31 cellular contexts compared by ENCODE assay signal in the genomic region with DNA sequence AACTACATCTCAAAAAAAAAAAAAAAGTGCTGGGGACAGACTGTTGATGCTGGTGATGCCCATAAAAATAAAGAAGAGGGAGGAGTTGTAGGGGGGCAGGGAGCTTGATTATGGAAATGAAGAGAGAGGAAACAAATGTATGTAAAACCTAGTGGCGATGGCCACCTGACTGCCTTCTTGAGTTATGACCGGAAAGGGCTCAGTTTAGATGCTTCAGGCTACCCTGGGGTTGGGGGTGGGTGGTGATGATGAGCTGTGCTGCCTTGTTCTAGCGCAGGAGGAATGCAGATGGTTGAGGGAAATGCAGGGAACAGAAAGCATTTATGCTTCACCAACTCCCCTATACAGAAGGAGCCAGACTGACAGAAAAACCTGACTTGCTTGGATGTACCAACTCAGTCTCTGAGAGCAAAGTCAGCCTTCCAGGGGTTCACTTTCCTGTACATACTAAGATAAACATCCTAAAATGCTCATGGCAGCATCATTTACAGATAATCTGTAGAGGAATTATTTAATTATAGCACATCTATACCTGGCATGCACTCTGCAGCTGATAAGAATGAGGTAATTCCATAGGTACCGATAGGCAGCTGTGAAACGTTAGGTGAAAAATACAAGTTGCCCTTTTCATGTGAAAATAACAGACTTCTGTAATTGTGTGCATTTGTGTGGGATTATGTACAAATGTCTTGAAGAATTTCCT. TPM values are rescaled to one million over a fixed set of nuclear protein-coding genes. Genes with fewer than 3 reads are reported as not detected.
DNase-seq lines count a peak whose midpoint lies in the region; ATAC-seq, FAIRE-seq and TF ChIP-seq lines count a peak whose summit lies in the region.
"Had no signal": no experiment of that assay in that cellular context is flagged by ENCODE, and none has a peak within 500 bp of the region (broad histone marks: within the 10 kb centered on the region; RNA-seq: fewer than 3 reads in every experiment).

No MANE protein-coding gene starts in this region.

- POLR2A ChIA-PET in Panc1 (lab: Charles Lee) = no interaction called here

- no peak overlapping the region for H3K4me3 Mint-ChIP-seq in nephron progenitor cell
- no peak overlapping the region for H3K4me3 Mint-ChIP-seq in activated T-cell treated with anti-CD3 and anti-CD28 coated beads, Interleukin-2, amount 50 U/mL, for 4 hours
- H3K4me3 Mint-ChIP-seq: activated naive CD4-positive, alpha-beta T cell treated with anti-CD3 and anti-CD28 coated beads, Interleukin-2, amount 10 ng/mL, durations not matched to agents 7 days and 5 days; dendritic cell treated with granulocyte-macrophage colony-stimulating factor and Interleukin-4, amounts not matched to agents 40 ng/mL and 50 ng/mL, for 4 days; naive thymus-derived CD4-positive, alpha-beta T cell had no signal

- TF ChIP-seq CTCF in Panc1 (IDR thresholded peaks at IDR 0.05) (no peak), nephron progenitor cell (IDR thresholded peaks at IDR 0.05) (no peak)

- peak overlapping the region in 10 of 11 experiments; percentile 32 to 98 (median 84); a peak in 20 of 22 replicates for H3K4me2 ChIP-seq in BLaER1 treated with 17β-estradiol and CSF1 and Interleukin-3, amounts not matched to agents 10 nM and 100 nM

- peaks cover 58 to 85% (median 64%) of the 10 kb centered on the region in 10 experiments for H3K4me1 ChIP-seq in BLaER1 treated with 17β-estradiol and CSF1 and Interleukin-3, amounts not matched to agents 10 nM and 100 nM
- peaks cover 27% of the 10 kb centered on the region for H3K4me1 ChIP-seq in Panc1 (ENCODE audit: control insufficient read depth, insufficient read depth, low read length)

- no peak for DNase-seq in HTR-8/SVneo (ENCODE audit: insufficient read length, low spot score)
- DNase-seq in Panc1 (ENCODE audit: low read depth, low spot score) = no peak
- DNase-seq in nephron progenitor cell = no peak
- DNase-seq in T-helper 1 cell = no peak
- no peak for DNase-seq in NOMO-1 treated with DMSO at 0.1 percent for 48 hours (lab: John Stamatoyannopoulos, UW; ENCODE audit: unreplicated experiment)
- no peak for DNase-seq in activated T-cell treated with anti-CD3 and anti-CD28 coated beads, Interleukin-2, amount 50 U/mL, for 4 hours
- DNase-seq: ACHN; activated CD4-positive, alpha-beta T cell treated with anti-CD3 and anti-CD28 coated beads, Interleukin-2, amount 50 U/mL, for 48 hours; activated CD8-positive, alpha-beta memory T cell treated with anti-CD3 and anti-CD28 coated beads, Interleukin-2, amount 50 U/mL, for 4 hours; activated naive CD4-positive, alpha-beta T cell treated with anti-CD3 and anti-CD28 coated beads, Interleukin-2, amount 10 ng/mL, durations not matched to agents 7 days and 5 days; BE2C; COR-L47; head of caudate nucleus; naive thymus-derived CD4-positive, alpha-beta T cell; NCI-H1105; NCI-H2029; NCI-H69; occipital lobe; stimulated activated CD4-positive, alpha-beta T cell treated with anti-CD3 and anti-CD28 coated beads, Interleukin-4, amount 100 ng/mL, for 24 hours had no signal

- no peaks in the 10 kb centered on the region for H3K27me3 ChIP-seq in BLaER1 treated with 17β-estradiol and CSF1 and Interleukin-3, amounts not matched to agents 10 nM and 100 nM
- H3K27me3 ChIP-seq in Panc1 (ENCODE audit: control insufficient read depth, insufficient read depth, low read length) = no peaks in the 10 kb centered on the region
- H3K27me3 ChIP-seq: BE2C, SJSA1, tibial nerve had no signal

- no peaks in the 10 kb centered on the region for H3K9me3 ChIP-seq in BLaER1 treated with 17β-estradiol and CSF1 and Interleukin-3, amounts not matched to agents 10 nM and 100 nM (replicated peaks in 1 of 11)
- no peaks in the 10 kb centered on the region for H3K9me3 ChIP-seq in Panc1 (ENCODE audit: control insufficient read depth, insufficient read depth, low read depth, low read length)
- H3K9me3 ChIP-seq: BE2C, SJSA1, tibial nerve had no signal

- H3K36me3 ChIP-seq in BLaER1 treated with 17β-estradiol and CSF1 and Interleukin-3, amounts not matched to agents 10 nM and 100 nM = no peaks in the 10 kb centered on the region
- no peaks in the 10 kb centered on the region for H3K36me3 ChIP-seq in Panc1 (ENCODE audit: control insufficient read depth, insufficient read depth, low read length)
- H3K36me3 ChIP-seq: BE2C, SJSA1, tibial nerve had no signal

- FAIRE-seq in HTR-8/SVneo (lab: Jason Lieb, UNC) = peak; percentile 9
- FAIRE-seq: G401.6, keratinocyte, TTC549 had no signal

- H3K4me1 Mint-ChIP-seq in nephron progenitor cell = peaks cover 49% of the 10 kb centered on the region
- H3K4me1 Mint-ChIP-seq in activated T-cell treated with anti-CD3 and anti-CD28 coated beads, Interleukin-2, amount 50 U/mL, for 4 hours (ENCODE audit: low read depth) = peaks cover 14% of the 10 kb centered on the region

- no peaks in the 10 kb centered on the region for H3K36me3 Mint-ChIP-seq in nephron progenitor cell (ENCODE audit: low read depth)
- no peaks in the 10 kb centered on the region for H3K36me3 Mint-ChIP-seq in activated T-cell treated with anti-CD3 and anti-CD28 coated beads, Interleukin-2, amount 50 U/mL, for 4 hours (ENCODE audit: insufficient read depth)
- H3K36me3 Mint-ChIP-seq: activated naive CD4-positive, alpha-beta T cell treated with anti-CD3 and anti-CD28 coated beads, Interleukin-2, amount 10 ng/mL, durations not matched to agents 7 days and 5 days; brain; naive thymus-derived CD4-positive, alpha-beta T cell had no signal

- no peak for ATAC-seq in Panc1
- ATAC-seq in GM19463 (IDR thresholded peaks at IDR 0.05; ENCODE audit: unreplicated experiment) = no peak
- no peak for ATAC-seq in activated T-cell treated with anti-CD3 and anti-CD28 coated beads, Interleukin-2, amount 50 U/mL, for 4 hours
- ATAC-seq: activated CD4-positive, CD25-positive, alpha-beta regulatory T cell treated with anti-CD3 and anti-CD28 coated beads, Interleukin-2, amount 50 U/mL, for 24 hours; esophagus mucosa; HCT116; naive thymus-derived CD4-positive, alpha-beta T cell had no signal

- peak overlapping the region in 4 of 11 experiments; percentile 15 to 89 (median 35); a peak in 7 of 22 replicates for H3K9ac ChIP-seq in BLaER1 treated with 17β-estradiol and CSF1 and Interleukin-3, amounts not matched to agents 10 nM and 100 nM

- H3K9me3 Mint-ChIP-seq in nephron progenitor cell = no peaks in the 10 kb centered on the region
- no peaks in the 10 kb centered on the region for H3K9me3 Mint-ChIP-seq in activated T-cell treated with anti-CD3 and anti-CD28 coated beads, Interleukin-2, amount 50 U/mL, for 4 hours
- H3K9me3 Mint-ChIP-seq: activated naive CD4-positive, alpha-beta T cell treated with anti-CD3 and anti-CD28 coated beads, Interleukin-2, amount 10 ng/mL, durations not matched to agents 7 days and 5 days; dendritic cell treated with granulocyte-macrophage colony-stimulating factor and Interleukin-4, amounts not matched to agents 40 ng/mL and 50 ng/mL, for 4 days; naive thymus-derived CD4-positive, alpha-beta T cell had no signal

- CTCF ChIA-PET in Panc1 (lab: Charles Lee) = no interaction called here

- peak overlapping the region in 5 of 11 experiments; percentile 81 to 99 (median 94); a peak in 10 of 22 replicates for H3K27ac ChIP-seq in BLaER1 treated with 17β-estradiol and CSF1 and Interleukin-3, amounts not matched to agents 10 nM and 100 nM
- peak overlapping the region; percentile 44; the same call in 1 of the 2 replicates for H3K27ac ChIP-seq in Panc1 (ENCODE audit: low read length)
- H3K27ac ChIP-seq: SJSA1, tibial nerve had no signal

- intact Hi-C loops in Panc1 (cut with micrococcal nuclease; ENCODE audit: unreplicated experiment) = no loop called here

- H4K20me1 ChIP-seq in BLaER1 treated with 17β-estradiol and CSF1 and Interleukin-3, amounts not matched to agents 10 nM and 100 nM = no peaks in the 10 kb centered on the region

- peaks cover 36% of the 10 kb centered on the region for H3K27me3 Mint-ChIP-seq in nephron progenitor cell (ENCODE audit: low read depth, poor library complexity)
- peaks cover 10% of the 10 kb centered on the region for H3K27me3 Mint-ChIP-seq in activated T-cell treated with anti-CD3 and anti-CD28 coated beads, Interleukin-2, amount 50 U/mL, for 4 hours (ENCODE audit: low read depth)
- H3K27me3 Mint-ChIP-seq: dendritic cell treated with granulocyte-macrophage colony-stimulating factor and Interleukin-4, amounts not matched to agents 40 ng/mL and 50 ng/mL, for 4 days had no signal

- peak overlapping the region; percentile 82 for H3K27ac Mint-ChIP-seq in nephron progenitor cell
- H3K27ac Mint-ChIP-seq: activated naive CD4-positive, alpha-beta T cell treated with anti-CD3 and anti-CD28 coated beads, Interleukin-2, amount 10 ng/mL, durations not matched to agents 7 days and 5 days; dendritic cell treated with granulocyte-macrophage colony-stimulating factor and Interleukin-4, amounts not matched to agents 40 ng/mL and 50 ng/mL, for 4 days had no signal

- no TSS peak for BruUV-seq in Panc1 (replicated peaks; lab: Mats Ljungman, UMichigan)

- in situ Hi-C loops in Panc1 (cut with HindIII; ENCODE audit: low pct_unique_long_range_greater_than_20kb, low sequenced_read_pairs) = no loop called here

- no peak overlapping the region for H3K4me3 ChIP-seq in BLaER1 treated with 17β-estradiol and CSF1 and Interleukin-3, amounts not matched to agents 10 nM and 100 nM
- no peak overlapping the region for H3K4me3 ChIP-seq in Panc1 (ENCODE audit: low read depth in 2 of 2, low read length in 2 of 2)
- H3K4me3 ChIP-seq: SJSA1, tibial nerve had no signal

RNA-seq across cellular contexts. Expression of a gene that starts 8.0 kb away (rescaled TPM):
- total RNA-seq in Panc1 (2021; ENCODE audit: unreplicated experiment) = 33.9 TPM
- polyA plus RNA-seq in Panc1 (2012; ENCODE audit: insufficient read length) = 22.4 TPM
- total RNA-seq in activated T-cell treated with anti-CD3 and anti-CD28 coated beads, Interleukin-2, amount 50 U/mL, for 4 hours = 1 to 10 TPM in 2 of 3 donors, under 1 TPM in 1; 0.53 to 1.7 (median 1.2) TPM

Comparison
In these comparisons a context has a peak if more than half of its experiments do, and no peak if none do; other contexts are left out.
1. RNA of a gene that starts 8.0 kb away (total RNA-seq): 33.9 TPM in Panc1 (single experiment); 0.53 to 1.7 TPM in activated T-cell treated with anti-CD3 and anti-CD28 coated beads, Interleukin-2, amount 50 U/mL, for 4 hours; every median in the first group is over 10 times any median in the second.